ENCODE assay signal across 9 cellular contexts in the genomic region with DNA sequence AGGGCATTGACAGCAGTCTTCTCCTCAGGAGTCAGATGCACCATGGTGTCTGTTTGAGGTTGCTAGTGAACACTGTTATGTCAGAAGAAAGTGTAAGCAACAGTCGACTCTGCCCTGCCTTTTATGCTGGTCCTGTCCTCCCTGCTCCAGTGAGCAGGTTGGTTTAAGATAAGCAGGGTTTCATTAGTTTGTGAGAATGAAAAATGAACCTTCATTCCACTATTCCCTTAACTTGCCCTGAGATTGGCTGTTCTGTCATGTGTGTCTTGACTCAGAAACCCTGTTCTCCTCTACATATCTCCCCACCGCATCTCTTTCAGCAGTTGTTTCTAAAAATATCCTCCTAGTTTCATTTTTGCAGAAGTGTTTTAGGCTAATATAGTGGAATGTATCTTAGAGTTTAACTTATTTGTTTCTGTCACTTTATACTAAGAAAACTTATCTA. TPM values are rescaled to one million over a fixed set of nuclear protein-coding genes. Genes with fewer than 3 reads are reported as not detected.
A peak's percentile ranks its signal among the peaks of the same experiment; 100 is the strongest.
DNase-seq lines count a peak whose midpoint lies in the region; ATAC-seq, FAIRE-seq and TF ChIP-seq lines count a peak whose summit lies in the region.
"Had no signal": no experiment of that assay in that cellular context is flagged by ENCODE, and none has a peak within 500 bp of the region (broad histone marks: within the 10 kb centered on the region; RNA-seq: fewer than 3 reads in every experiment).

A gene (minus strand): TSS at position 94 of the 445 bp plus-strand sequence. CDS start 50 bp downstream, at position 44.

- no peaks in the 10 kb centered on the region for H3K79me2 ChIP-seq in PC-9 (ENCODE audit: low read depth)

- no peak within 1 kb of the TSS for H2AFZ ChIP-seq in PC-9

- H3K4me3 ChIP-seq in NB4 (ENCODE audit: low read depth, low read length): no peak within 1 kb of the TSS
- no peak within 1 kb of the TSS for H3K4me3 ChIP-seq in PC-9
- H3K4me3 ChIP-seq in kidney (ENCODE audit: low read length in 2 of 2): no peak within 1 kb of the TSS

- H3K27me3 ChIP-seq in PC-9 (ENCODE audit: insufficient read depth, low read depth): no peaks in the 10 kb centered on the region

- TF ChIP-seq POLR2A in NB4 (IDR thresholded peaks at IDR 0.05; ENCODE audit: extremely low read depth, insufficient read length): no peak

- intact Hi-C loops in PC-9 (cut with micrococcal nuclease; ENCODE audit: unreplicated experiment): no loop called here
- intact Hi-C loops in kidney (cut with DNase I): no loop called here

- no peaks in the 10 kb centered on the region for H3K4me1 ChIP-seq in PC-9 (replicated peaks; ENCODE audit: insufficient read depth)
- peaks cover 0 to 6% of the 10 kb centered on the region in 2 donors for H3K4me1 ChIP-seq in kidney (ENCODE audit: control insufficient read depth in 1 of 2, insufficient read depth in 1 of 2, low read depth in 1 of 2, low read length in 2 of 2)

- no peak for FAIRE-seq in kidney (lab: Jason Lieb, UNC)

- H3K27ac ChIP-seq in PC-9 (no peak within 1 kb of the TSS), kidney (ENCODE audit: low read depth in 2 of 2, low read length in 2 of 2) (no peak within 1 kb of the TSS)
- H3K27ac ChIP-seq: VCaP had no signal

- peak; percentile 76 for ATAC-seq in HG02884 (IDR thresholded peaks at IDR 0.05; ENCODE audit: unreplicated experiment)

- CTCF ChIA-PET in PC-9 (lab: Charles Lee): no interaction called here

- TF ChIP-seq CTCF in NB4 (IDR thresholded peaks at IDR 0.05; ENCODE audit: low read depth, low read length) (no peak), PC-9 (conservative IDR thresholded peaks at IDR 0.05) (no peak), kidney (IDR thresholded peaks at IDR 0.05; ENCODE audit: borderline replicate concordance, extremely low read depth, insufficient read depth) (no peak)

- no peak within 1 kb of the TSS for H3K9ac ChIP-seq in kidney (ENCODE audit: low read length in 2 of 2)

- no peaks in the 10 kb centered on the region for H3K36me3 ChIP-seq in PC-9 (ENCODE audit: low read depth)
- H3K36me3 ChIP-seq in kidney (ENCODE audit: control insufficient read depth in 1 of 2, insufficient read depth in 2 of 2, low read length in 2 of 2): no peaks in the 10 kb centered on the region

- H3K9me3 ChIP-seq in PC-9 (ENCODE audit: insufficient read depth, low read depth): no peaks in the 10 kb centered on the region
- H3K9me3 ChIP-seq in kidney (ENCODE audit: control insufficient read depth in 1 of 2, low read length in 2 of 2): no peaks in the 10 kb centered on the region

- POLR2A ChIA-PET in PC-9 (lab: Charles Lee; ENCODE audit: unreplicated experiment): no interaction called here

- no peaks in the 10 kb centered on the region for H3F3A ChIP-seq in PC-9 (ENCODE audit: insufficient read depth, low read depth)

- DNase-seq in GM19238 (ENCODE audit: insufficient read length, low spot score) (peak; percentile 7), NB4 (ENCODE audit: low read depth) (peak; percentile 13), non-pigmented ciliary epithelial cell (ENCODE audit: low read depth) (peak; percentile 17), PC-9 (no peak), NCI-H82 treated with DMSO at 0.1 percent for 48 hours (lab: John Stamatoyannopoulos, UW; ENCODE audit: unreplicated experiment) (no peak), NCI-H345 treated with DMSO at 0.1 percent for 48 hours (lab: John Stamatoyannopoulos, UW; ENCODE audit: unreplicated experiment) (no peak), kidney (no peak)

- H3K9me2 ChIP-seq in PC-9 (ENCODE audit: insufficient read depth): no peaks in the 10 kb centered on the region

- BruUV-seq in PC-9 (replicated peaks; lab: Mats Ljungman, UMichigan): no TSS peak

- no peak within 1 kb of the TSS for H3K4me2 ChIP-seq in PC-9

- no peaks in the 10 kb centered on the region for H4K20me1 ChIP-seq in PC-9 (ENCODE audit: insufficient read depth)

RNA-seq across cellular contexts. Expression of the gene that starts here (rescaled TPM):
- not detected in 2 replicates for total RNA-seq in PC-9 (2021)
- total RNA-seq in kidney: 1.3 TPM
- polyA plus RNA-seq in kidney (ENCODE audit: insufficient read depth, low read depth, low replicate concordance): 5.6 TPM

Comparison
In these comparisons a context has a peak if more than half of its experiments do, and no peak if none do; other contexts are left out.
1. DNase-seq: peak in GM19238 (single experiment), NB4 (single experiment) and non-pigmented ciliary epithelial cell (single experiment); none in PC-9 (0 of 2), NCI-H82 treated with DMSO at 0.1 percent for 48 hours (single experiment), NCI-H345 treated with DMSO at 0.1 percent for 48 hours (single experiment) and kidney (single experiment).